1 cellular context compared by ENCODE assay signal in the genomic region with DNA sequence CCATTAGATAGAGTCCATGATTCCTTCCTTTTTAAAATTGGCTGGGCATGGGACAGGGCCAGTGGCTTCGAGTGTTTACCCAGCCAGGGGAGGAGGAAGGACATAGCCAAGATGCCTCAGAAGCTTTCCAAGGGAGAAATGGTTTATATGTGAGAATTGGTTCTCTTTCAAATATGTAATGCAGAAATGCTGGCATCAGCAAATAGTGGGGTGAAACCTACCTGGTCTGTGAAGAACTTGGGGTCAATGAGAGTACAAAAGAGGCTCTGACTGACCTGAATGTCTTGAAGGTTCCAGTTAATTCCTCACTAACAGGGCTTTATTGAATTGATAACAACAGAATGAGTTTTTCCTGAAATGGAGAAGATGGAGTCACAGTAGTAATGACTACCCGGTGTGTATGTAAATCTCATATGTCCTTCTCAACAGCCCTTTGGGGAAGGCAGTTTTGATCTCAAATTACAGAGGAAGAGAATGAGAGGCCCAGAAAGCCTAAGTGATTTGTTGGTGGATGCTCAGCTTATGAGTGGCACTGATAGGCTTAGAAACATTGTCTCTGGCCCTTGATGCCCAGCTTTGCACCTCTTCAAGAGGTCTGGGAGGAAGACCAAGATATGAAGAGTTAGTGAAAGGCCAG.
TF ChIP-seq lines count a peak whose summit lies in the region.

No MANE protein-coding gene starts in this region.

TF ChIP-seq in GM12878, 131 proteins besides CTCF, POLR2A, EP300 and RAD21 (continued from another document):
- TF ChIP-seq, protein P1, sequence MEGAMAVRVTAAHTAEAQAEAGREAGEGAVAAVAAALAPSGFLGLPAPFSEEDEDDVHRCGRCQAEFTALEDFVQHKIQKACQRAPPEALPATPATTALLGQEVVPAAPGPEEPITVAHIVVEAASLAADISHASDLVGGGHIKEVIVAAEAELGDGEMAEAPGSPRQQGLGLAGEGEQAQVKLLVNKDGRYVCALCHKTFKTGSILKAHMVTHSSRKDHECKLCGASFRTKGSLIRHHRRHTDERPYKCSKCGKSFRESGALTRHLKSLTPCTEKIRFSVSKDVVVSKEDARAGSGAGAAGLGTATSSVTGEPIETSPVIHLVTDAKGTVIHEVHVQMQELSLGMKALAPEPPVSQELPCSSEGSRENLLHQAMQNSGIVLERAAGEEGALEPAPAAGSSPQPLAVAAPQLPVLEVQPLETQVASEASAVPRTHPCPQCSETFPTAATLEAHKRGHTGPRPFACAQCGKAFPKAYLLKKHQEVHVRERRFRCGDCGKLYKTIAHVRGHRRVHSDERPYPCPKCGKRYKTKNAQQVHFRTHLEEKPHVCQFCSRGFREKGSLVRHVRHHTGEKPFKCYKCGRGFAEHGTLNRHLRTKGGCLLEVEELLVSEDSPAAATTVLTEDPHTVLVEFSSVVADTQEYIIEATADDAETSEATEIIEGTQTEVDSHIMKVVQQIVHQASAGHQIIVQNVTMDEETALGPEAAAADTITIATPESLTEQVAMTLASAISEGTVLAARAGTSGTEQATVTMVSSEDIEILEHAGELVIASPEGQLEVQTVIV (IDR thresholded peaks at IDR 0.05; ENCODE audit: borderline replicate concordance, partially characterized antibody): no peak
- TF ChIP-seq MXI1 (IDR thresholded peaks at IDR 0.05; ENCODE audit: low read depth, low read length) (no peak), NR2C1 (IDR thresholded peaks at IDR 0.05) (no peak), BCL11A (IDR thresholded peaks at IDR 0.05; ENCODE audit: low read depth, low read length) (no peak), ZZZ3 (IDR thresholded peaks at IDR 0.05; ENCODE audit: control insufficient read depth, insufficient read length, low read depth) (no peak), RB1 (IDR thresholded peaks at IDR 0.05; ENCODE audit: borderline replicate concordance) (no peak), ZNF687 (IDR thresholded peaks at IDR 0.05) (no peak), ZNF24 (IDR thresholded peaks at IDR 0.05) (no peak)
